In genomic region chr14:58501214-58501816, GRCh38 we compare ENCODE assay signal across 9 cellular contexts.
DNase-seq lines count a peak whose midpoint lies in the region; ATAC-seq and TF ChIP-seq lines count a peak whose summit lies in the region.
"Had no signal": no experiment of that assay in that cellular context is flagged by ENCODE, and none has a peak within 500 bp of the region (broad histone marks: within the 10 kb centered on the region; RNA-seq: fewer than 3 reads in every experiment).

No MANE protein-coding gene starts in this region.

- intact Hi-C loops in activated CD4-positive, alpha-beta T cell treated with anti-CD3 and anti-CD28 coated beads for 36 hours (cut with DNase I, micrococcal nuclease): loop anchor here (1.0 to 5.0 kb wide), 7 partner anchors 71 to 623 kb away; partner anchors contain the start of gene DACT1 (in 1 of the 2)

- H3K4me3 Mint-ChIP-seq in activated CD4-positive, alpha-beta T cell treated with anti-CD3 and anti-CD28 coated beads for 36 hours: no peak overlapping the region
- no peak overlapping the region for H3K4me3 Mint-ChIP-seq in naive B cell
- H3K4me3 Mint-ChIP-seq: activated naive CD8-positive, alpha-beta T cell treated with anti-CD3 and anti-CD28 coated beads, Interleukin-2, amount 10 ng/mL, durations not matched to agents 7 days and 5 days had no signal

- peak; percentile 64 for ATAC-seq in activated CD4-positive, alpha-beta T cell treated with anti-CD3 and anti-CD28 coated beads for 36 hours
- ATAC-seq in esophagus mucosa: peak; percentile 72
- ATAC-seq in naive B cell (ENCODE audit: low read depth in 2 of 2): peak in 1 of 2 donors; percentile 52
- no peak for ATAC-seq in GM19035 (IDR thresholded peaks at IDR 0.05; ENCODE audit: unreplicated experiment)

- no peaks in the 10 kb centered on the region for H3K4me1 Mint-ChIP-seq in activated CD4-positive, alpha-beta T cell treated with anti-CD3 and anti-CD28 coated beads for 36 hours
- H3K4me1 Mint-ChIP-seq in naive B cell: no peaks in the 10 kb centered on the region
- H3K4me1 Mint-ChIP-seq: activated naive CD8-positive, alpha-beta T cell treated with anti-CD3 and anti-CD28 coated beads, Interleukin-2, amount 10 ng/mL, durations not matched to agents 7 days and 5 days had no signal

- H3K27me3 Mint-ChIP-seq in activated CD4-positive, alpha-beta T cell treated with anti-CD3 and anti-CD28 coated beads for 36 hours: no peaks in the 10 kb centered on the region
- H3K27me3 Mint-ChIP-seq in naive B cell: no peaks in the 10 kb centered on the region
- H3K27me3 Mint-ChIP-seq: activated naive CD8-positive, alpha-beta T cell treated with anti-CD3 and anti-CD28 coated beads, Interleukin-2, amount 10 ng/mL, durations not matched to agents 7 days and 5 days had no signal

- peaks cover 7% of the 10 kb centered on the region for H3K36me3 Mint-ChIP-seq in activated CD4-positive, alpha-beta T cell treated with anti-CD3 and anti-CD28 coated beads for 36 hours (ENCODE audit: low read depth)
- H3K36me3 Mint-ChIP-seq in naive B cell: peaks cover 11 to 21% of the 10 kb centered on the region in 2 donors

- DNase-seq in activated CD4-positive, alpha-beta T cell treated with anti-CD3 and anti-CD28 coated beads for 36 hours: peak; percentile 33
- DNase-seq in activated CD4-positive, alpha-beta T cell treated with anti-CD3 and anti-CD28 coated beads for 1 hour: no peak
- peak; percentile 36 for DNase-seq in HFF-Myc (ENCODE audit: extremely low read depth, low read depth)
- peak; percentile 50 for DNase-seq in NCI-H146 (lab: John Stamatoyannopoulos, UW)
- DNase-seq in SKM-1 treated with dmso at 0.1 percent for 144 hours (lab: John Stamatoyannopoulos, UW; ENCODE audit: unreplicated experiment): peak; percentile 7
- DNase-seq in naive B cell: peak; percentile 35
- DNase-seq: activated naive CD8-positive, alpha-beta T cell treated with anti-CD3 and anti-CD28 coated beads, Interleukin-2, amount 10 ng/mL, durations not matched to agents 7 days and 5 days had no signal

- CTCF ChIA-PET in activated CD4-positive, alpha-beta T cell treated with anti-CD3 and anti-CD28 coated beads for 36 hours (lab: Charles Lee): interaction anchor here (0.6 to 2.0 kb wide), 55 partner anchors 9 to 939 kb away, joined by 3 to 40 read pairs (median 4); partner anchors contain the start of gene DACT1

- POLR2A ChIA-PET in activated CD4-positive, alpha-beta T cell treated with anti-CD3 and anti-CD28 coated beads for 36 hours (lab: Charles Lee): no interaction called here

- H3K9me3 Mint-ChIP-seq in activated CD4-positive, alpha-beta T cell treated with anti-CD3 and anti-CD28 coated beads for 36 hours (ENCODE audit: low read depth): no peaks in the 10 kb centered on the region
- H3K9me3 Mint-ChIP-seq in naive B cell: no peaks in the 10 kb centered on the region
- H3K9me3 Mint-ChIP-seq: activated naive CD8-positive, alpha-beta T cell treated with anti-CD3 and anti-CD28 coated beads, Interleukin-2, amount 10 ng/mL, durations not matched to agents 7 days and 5 days had no signal

- no peak overlapping the region for H3K4me3 ChIP-seq in HFF-Myc (replicated peaks; ENCODE audit: low read depth, low read length)

- H3K27ac Mint-ChIP-seq in activated CD4-positive, alpha-beta T cell treated with anti-CD3 and anti-CD28 coated beads for 36 hours: no peak overlapping the region
- H3K27ac Mint-ChIP-seq in naive B cell: no peak overlapping the region
- H3K27ac Mint-ChIP-seq: activated naive CD8-positive, alpha-beta T cell treated with anti-CD3 and anti-CD28 coated beads, Interleukin-2, amount 10 ng/mL, durations not matched to agents 7 days and 5 days had no signal

- peak; percentile 68 for TF ChIP-seq CTCF in HFF-Myc (IDR thresholded peaks at IDR 0.05; ENCODE audit: low read depth, low read length, missing control alignments)
